Comparison of ENCODE assay signal across 1 cellular context in the genomic region with DNA sequence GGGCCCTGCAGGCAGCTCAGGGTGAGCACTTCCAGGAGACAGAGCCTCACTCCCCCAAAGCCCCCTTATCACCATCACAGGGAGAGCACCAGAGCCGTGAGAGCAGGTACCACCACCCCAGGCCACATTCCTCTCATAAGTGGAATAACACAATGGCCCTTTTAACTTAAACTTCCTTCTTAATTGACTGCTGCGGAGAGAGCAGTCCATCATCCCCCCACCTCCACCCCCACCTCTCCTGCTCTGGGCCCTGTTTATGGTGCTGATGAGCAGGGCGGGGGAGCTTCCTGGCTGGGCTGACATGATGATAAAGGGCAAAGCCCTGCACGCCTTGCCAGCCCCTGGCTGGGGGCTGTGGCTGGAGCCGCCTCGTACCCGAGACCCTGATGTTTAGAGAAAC.
TF ChIP-seq lines count a peak whose summit lies in the region.

No MANE protein-coding gene starts in this region.

TF ChIP-seq in H1, 55 proteins besides CTCF, POLR2A, EP300 and RAD21:
- no peak for TF ChIP-seq NRF1 (IDR thresholded peaks at IDR 0.05; ENCODE audit: low read depth, low read length)
- TF ChIP-seq TEAD4 (IDR thresholded peaks at IDR 0.05; ENCODE audit: low read depth, low read length): 0 out of 2 replicates have a peak, but pooled peaks have one; percentile 29
